Comparison of ENCODE assay signal across 1 cellular context in the genomic region with DNA sequence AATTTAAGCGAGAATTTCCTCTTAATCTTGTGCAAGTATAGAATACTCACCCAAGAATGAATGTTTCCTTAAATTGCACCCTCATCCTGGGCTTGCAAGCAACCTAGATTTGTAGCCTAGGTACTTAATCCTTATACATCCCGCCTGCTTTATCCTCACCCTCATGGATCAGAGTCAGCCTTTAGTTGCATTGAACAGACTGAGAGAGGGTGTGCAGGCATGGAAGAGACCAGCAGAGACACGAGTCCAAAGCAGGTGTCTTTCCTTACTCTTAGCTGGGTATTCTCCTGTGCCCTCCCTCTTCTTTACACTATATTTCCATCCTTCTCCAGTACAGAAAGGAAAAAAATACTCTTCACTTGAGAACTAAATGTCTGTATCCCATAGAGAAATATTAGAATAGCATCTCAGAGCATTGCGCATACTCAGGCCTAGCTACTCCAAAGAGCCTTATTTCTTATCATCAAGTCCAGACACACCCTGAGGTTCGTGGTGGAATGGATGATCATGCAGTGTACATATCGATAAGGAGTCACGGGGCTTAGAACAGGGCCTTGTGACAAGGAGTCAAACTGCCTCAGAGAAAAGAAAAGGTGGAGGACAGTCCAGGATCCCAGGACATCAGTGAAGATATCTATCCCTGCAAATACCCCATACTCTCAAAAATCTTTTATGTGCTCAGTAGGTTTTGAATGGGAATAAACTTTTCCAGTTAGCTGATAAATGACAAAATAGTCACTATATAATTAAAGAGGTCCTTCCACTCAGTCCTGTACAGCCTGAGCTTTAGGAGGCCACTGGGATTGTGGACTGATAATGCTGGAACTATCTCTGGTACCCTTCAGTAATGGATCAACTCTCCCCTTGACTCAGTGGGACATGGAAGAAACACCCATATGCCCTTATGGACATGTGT.
TF ChIP-seq lines count a peak whose summit lies in the region.

No MANE protein-coding gene starts in this region.

TF ChIP-seq in K562, 482 proteins besides CTCF, POLR2A, EP300 and RAD21 (continued from another document and continues in another):
- TF ChIP-seq TEAD1 (CRISPR knock-in tag; IDR thresholded peaks at IDR 0.05) (peak; percentile 88 to 90), ZNF175 (CRISPR knock-in tag; IDR thresholded peaks at IDR 0.05; ENCODE audit: low read depth) (peak; percentile 91), ZNF699 (CRISPR knock-in tag; IDR thresholded peaks at IDR 0.05; ENCODE audit: insufficient replicate concordance) (no peak), FOXA3 (CRISPR knock-in tag; conservative IDR thresholded peaks at IDR 0.05 in 1 of 2, IDR thresholded peaks at IDR 0.05 in 1 of 2) (peak; percentile 90 to 95), TRIM24 (IDR thresholded peaks at IDR 0.05) (peak; percentile 96 to 97), TFAM (CRISPR knock-in tag; conservative IDR thresholded peaks at IDR 0.05) (no peak), C11orf30 (IDR thresholded peaks at IDR 0.05; ENCODE audit: low read depth) (0 out of 2 replicates have a peak, but pooled peaks have one; percentile 28), SRF (CRISPR knock-in tag; IDR thresholded peaks at IDR 0.05) (no peak), MECOM (CRISPR knock-in tag; IDR thresholded peaks at IDR 0.05) (0 out of 2 replicates have a peak, but pooled peaks have one; percentile 24), TCFL5 (CRISPR knock-in tag; conservative IDR thresholded peaks at IDR 0.05) (0 out of 2 replicates have a peak, but pooled peaks have one; percentile 15), NR4A1 (CRISPR knock-in tag; IDR thresholded peaks at IDR 0.05) (no peak), NR4A1 (tag; IDR thresholded peaks at IDR 0.05) (no peak), PML (IDR thresholded peaks at IDR 0.05; ENCODE audit: low read length) (peak; percentile 98), BCOR (IDR thresholded peaks at IDR 0.05) (peak; percentile 70; the same call in 1 of the 2 replicates), U2AF1 (optimal IDR thresholded peaks at IDR 0.05; ENCODE audit: low read depth, low read length) (no peak), PCBP1 (IDR thresholded peaks at IDR 0.05; ENCODE audit: low read depth, low read length, poor library complexity, severe bottlenecking) (no peak), NFRKB (IDR thresholded peaks at IDR 0.05; ENCODE audit: low read depth) (peak; percentile 71; the same call in 1 of the 2 replicates), ZNF133 (CRISPR knock-in tag; IDR thresholded peaks at IDR 0.05) (no peak), XRCC5 (IDR thresholded peaks at IDR 0.05; ENCODE audit: low read depth, low read length) (no peak), FOXP1 (CRISPR knock-in tag; IDR thresholded peaks at IDR 0.05) (no peak), MAFK (IDR thresholded peaks at IDR 0.05; ENCODE audit: low read length) (peak; percentile 61), NRF1 (conservative IDR thresholded peaks at IDR 0.05 in 1 of 2, IDR thresholded peaks at IDR 0.05 in 1 of 2) (peak; percentile 95 to 96), HNRNPLL (IDR thresholded peaks at IDR 0.05; ENCODE audit: low read depth, low read length, poor library complexity, severe bottlenecking) (peak; percentile 23), ZNF224 (CRISPR knock-in tag; IDR thresholded peaks at IDR 0.05) (no peak), GATAD2A (IDR thresholded peaks at IDR 0.05) (no peak), MBD2 (IDR thresholded peaks at IDR 0.05; ENCODE audit: borderline replicate concordance, low read depth) (peak; percentile 88), PTRF (tag; IDR thresholded peaks at IDR 0.05) (no peak; the same call in 1 of the 2 replicates), SP2 (IDR thresholded peaks at IDR 0.05; ENCODE audit: extremely low read depth, low read depth, low read length, poor library complexity, severe bottlenecking) (no peak), ESRRA (IDR thresholded peaks at IDR 0.05; ENCODE audit: borderline replicate concordance, low read depth) (peak; percentile 76; the same call in 1 of the 2 replicates), KDM2B (CRISPR knock-in tag; IDR thresholded peaks at IDR 0.05) (no peak), DDX20 (tag; IDR thresholded peaks at IDR 0.05; ENCODE audit: low read depth) (0 out of 2 replicates have a peak, but pooled peaks have one; percentile 12), CEBPG (CRISPR knock-in tag; IDR thresholded peaks at IDR 0.05) (no peak), CEBPG (tag; conservative IDR thresholded peaks at IDR 0.05 in 1 of 2, IDR thresholded peaks at IDR 0.05 in 1 of 2) (no peak; a peak in 1 of 4 replicates), BRF1 (IDR thresholded peaks at IDR 0.05; ENCODE audit: borderline replicate concordance, extremely low read depth, insufficient read length) (no peak)
- TF ChIP-seq, protein P1, sequence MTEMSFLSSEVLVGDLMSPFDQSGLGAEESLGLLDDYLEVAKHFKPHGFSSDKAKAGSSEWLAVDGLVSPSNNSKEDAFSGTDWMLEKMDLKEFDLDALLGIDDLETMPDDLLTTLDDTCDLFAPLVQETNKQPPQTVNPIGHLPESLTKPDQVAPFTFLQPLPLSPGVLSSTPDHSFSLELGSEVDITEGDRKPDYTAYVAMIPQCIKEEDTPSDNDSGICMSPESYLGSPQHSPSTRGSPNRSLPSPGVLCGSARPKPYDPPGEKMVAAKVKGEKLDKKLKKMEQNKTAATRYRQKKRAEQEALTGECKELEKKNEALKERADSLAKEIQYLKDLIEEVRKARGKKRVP (CRISPR knock-in tag; IDR thresholded peaks at IDR 0.05) = peak; percentile 60
- TF ChIP-seq, protein P2, sequence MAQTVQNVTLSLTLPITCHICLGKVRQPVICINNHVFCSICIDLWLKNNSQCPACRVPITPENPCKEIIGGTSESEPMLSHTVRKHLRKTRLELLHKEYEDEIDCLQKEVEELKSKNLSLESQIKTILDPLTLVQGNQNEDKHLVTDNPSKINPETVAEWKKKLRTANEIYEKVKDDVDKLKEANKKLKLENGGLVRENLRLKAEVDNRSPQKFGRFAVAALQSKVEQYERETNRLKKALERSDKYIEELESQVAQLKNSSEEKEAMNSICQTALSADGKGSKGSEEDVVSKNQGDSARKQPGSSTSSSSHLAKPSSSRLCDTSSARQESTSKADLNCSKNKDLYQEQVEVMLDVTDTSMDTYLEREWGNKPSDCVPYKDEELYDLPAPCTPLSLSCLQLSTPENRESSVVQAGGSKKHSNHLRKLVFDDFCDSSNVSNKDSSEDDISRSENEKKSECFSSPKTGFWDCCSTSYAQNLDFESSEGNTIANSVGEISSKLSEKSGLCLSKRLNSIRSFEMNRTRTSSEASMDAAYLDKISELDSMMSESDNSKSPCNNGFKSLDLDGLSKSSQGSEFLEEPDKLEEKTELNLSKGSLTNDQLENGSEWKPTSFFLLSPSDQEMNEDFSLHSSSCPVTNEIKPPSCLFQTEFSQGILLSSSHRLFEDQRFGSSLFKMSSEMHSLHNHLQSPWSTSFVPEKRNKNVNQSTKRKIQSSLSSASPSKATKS (CRISPR knock-in tag; IDR thresholded peaks at IDR 0.05) = no peak
- TF ChIP-seq, protein P3, sequence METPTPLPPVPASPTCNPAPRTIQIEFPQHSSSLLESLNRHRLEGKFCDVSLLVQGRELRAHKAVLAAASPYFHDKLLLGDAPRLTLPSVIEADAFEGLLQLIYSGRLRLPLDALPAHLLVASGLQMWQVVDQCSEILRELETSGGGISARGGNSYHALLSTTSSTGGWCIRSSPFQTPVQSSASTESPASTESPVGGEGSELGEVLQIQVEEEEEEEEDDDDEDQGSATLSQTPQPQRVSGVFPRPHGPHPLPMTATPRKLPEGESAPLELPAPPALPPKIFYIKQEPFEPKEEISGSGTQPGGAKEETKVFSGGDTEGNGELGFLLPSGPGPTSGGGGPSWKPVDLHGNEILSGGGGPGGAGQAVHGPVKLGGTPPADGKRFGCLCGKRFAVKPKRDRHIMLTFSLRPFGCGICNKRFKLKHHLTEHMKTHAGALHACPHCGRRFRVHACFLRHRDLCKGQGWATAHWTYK (CRISPR knock-in tag; IDR thresholded peaks at IDR 0.05) = no peak; the same call in 1 of the 2 replicates
- TF ChIP-seq, protein P4, sequence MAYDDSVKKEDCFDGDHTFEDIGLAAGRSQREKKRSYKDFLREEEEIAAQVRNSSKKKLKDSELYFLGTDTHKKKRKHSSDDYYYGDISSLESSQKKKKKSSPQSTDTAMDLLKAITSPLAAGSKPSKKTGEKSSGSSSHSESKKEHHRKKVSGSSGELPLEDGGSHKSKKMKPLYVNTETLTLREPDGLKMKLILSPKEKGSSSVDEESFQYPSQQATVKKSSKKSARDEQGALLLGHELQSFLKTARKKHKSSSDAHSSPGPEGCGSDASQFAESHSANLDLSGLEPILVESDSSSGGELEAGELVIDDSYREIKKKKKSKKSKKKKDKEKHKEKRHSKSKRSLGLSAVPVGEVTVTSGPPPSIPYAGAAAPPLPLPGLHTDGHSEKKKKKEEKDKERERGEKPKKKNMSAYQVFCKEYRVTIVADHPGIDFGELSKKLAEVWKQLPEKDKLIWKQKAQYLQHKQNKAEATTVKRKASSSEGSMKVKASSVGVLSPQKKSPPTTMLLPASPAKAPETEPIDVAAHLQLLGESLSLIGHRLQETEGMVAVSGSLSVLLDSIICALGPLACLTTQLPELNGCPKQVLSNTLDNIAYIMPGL (CRISPR knock-in tag; IDR thresholded peaks at IDR 0.05) = no peak
- TF ChIP-seq, protein P5, sequence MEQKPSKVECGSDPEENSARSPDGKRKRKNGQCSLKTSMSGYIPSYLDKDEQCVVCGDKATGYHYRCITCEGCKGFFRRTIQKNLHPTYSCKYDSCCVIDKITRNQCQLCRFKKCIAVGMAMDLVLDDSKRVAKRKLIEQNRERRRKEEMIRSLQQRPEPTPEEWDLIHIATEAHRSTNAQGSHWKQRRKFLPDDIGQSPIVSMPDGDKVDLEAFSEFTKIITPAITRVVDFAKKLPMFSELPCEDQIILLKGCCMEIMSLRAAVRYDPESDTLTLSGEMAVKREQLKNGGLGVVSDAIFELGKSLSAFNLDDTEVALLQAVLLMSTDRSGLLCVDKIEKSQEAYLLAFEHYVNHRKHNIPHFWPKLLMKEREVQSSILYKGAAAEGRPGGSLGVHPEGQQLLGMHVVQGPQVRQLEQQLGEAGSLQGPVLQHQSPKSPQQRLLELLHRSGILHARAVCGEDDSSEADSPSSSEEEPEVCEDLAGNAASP (IDR thresholded peaks at IDR 0.05) = no peak
- TF ChIP-seq, protein P6, sequence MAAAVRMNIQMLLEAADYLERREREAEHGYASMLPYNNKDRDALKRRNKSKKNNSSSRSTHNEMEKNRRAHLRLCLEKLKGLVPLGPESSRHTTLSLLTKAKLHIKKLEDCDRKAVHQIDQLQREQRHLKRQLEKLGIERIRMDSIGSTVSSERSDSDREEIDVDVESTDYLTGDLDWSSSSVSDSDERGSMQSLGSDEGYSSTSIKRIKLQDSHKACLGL (CRISPR knock-in tag; IDR thresholded peaks at IDR 0.05; ENCODE audit: borderline replicate concordance, poor library complexity, severe bottlenecking) = no peak
- TF ChIP-seq, protein P7, sequence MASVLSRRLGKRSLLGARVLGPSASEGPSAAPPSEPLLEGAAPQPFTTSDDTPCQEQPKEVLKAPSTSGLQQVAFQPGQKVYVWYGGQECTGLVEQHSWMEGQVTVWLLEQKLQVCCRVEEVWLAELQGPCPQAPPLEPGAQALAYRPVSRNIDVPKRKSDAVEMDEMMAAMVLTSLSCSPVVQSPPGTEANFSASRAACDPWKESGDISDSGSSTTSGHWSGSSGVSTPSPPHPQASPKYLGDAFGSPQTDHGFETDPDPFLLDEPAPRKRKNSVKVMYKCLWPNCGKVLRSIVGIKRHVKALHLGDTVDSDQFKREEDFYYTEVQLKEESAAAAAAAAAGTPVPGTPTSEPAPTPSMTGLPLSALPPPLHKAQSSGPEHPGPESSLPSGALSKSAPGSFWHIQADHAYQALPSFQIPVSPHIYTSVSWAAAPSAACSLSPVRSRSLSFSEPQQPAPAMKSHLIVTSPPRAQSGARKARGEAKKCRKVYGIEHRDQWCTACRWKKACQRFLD (CRISPR knock-in tag; IDR thresholded peaks at IDR 0.05) = peak; percentile 85
- TF ChIP-seq, protein P8, sequence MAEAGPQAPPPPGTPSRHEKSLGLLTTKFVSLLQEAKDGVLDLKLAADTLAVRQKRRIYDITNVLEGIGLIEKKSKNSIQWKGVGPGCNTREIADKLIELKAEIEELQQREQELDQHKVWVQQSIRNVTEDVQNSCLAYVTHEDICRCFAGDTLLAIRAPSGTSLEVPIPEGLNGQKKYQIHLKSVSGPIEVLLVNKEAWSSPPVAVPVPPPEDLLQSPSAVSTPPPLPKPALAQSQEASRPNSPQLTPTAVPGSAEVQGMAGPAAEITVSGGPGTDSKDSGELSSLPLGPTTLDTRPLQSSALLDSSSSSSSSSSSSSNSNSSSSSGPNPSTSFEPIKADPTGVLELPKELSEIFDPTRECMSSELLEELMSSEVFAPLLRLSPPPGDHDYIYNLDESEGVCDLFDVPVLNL (CRISPR knock-in tag; IDR thresholded peaks at IDR 0.05; ENCODE audit: low read depth) = no peak
- TF ChIP-seq, protein P9, sequence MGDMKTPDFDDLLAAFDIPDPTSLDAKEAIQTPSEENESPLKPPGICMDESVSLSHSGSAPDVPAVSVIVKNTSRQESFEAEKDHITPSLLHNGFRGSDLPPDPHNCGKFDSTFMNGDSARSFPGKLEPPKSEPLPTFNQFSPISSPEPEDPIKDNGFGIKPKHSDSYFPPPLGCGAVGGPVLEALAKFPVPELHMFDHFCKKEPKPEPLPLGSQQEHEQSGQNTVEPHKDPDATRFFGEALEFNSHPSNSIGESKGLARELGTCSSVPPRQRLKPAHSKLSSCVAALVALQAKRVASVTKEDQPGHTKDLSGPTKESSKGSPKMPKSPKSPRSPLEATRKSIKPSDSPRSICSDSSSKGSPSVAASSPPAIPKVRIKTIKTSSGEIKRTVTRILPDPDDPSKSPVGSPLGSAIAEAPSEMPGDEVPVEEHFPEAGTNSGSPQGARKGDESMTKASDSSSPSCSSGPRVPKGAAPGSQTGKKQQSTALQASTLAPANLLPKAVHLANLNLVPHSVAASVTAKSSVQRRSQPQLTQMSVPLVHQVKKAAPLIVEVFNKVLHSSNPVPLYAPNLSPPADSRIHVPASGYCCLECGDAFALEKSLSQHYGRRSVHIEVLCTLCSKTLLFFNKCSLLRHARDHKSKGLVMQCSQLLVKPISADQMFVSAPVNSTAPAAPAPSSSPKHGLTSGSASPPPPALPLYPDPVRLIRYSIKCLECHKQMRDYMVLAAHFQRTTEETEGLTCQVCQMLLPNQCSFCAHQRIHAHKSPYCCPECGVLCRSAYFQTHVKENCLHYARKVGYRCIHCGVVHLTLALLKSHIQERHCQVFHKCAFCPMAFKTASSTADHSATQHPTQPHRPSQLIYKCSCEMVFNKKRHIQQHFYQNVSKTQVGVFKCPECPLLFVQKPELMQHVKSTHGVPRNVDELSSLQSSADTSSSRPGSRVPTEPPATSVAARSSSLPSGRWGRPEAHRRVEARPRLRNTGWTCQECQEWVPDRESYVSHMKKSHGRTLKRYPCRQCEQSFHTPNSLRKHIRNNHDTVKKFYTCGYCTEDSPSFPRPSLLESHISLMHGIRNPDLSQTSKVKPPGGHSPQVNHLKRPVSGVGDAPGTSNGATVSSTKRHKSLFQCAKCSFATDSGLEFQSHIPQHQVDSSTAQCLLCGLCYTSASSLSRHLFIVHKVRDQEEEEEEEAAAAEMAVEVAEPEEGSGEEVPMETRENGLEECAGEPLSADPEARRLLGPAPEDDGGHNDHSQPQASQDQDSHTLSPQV (IDR thresholded peaks at IDR 0.05) = peak; percentile 89
- TF ChIP-seq, protein P10, sequence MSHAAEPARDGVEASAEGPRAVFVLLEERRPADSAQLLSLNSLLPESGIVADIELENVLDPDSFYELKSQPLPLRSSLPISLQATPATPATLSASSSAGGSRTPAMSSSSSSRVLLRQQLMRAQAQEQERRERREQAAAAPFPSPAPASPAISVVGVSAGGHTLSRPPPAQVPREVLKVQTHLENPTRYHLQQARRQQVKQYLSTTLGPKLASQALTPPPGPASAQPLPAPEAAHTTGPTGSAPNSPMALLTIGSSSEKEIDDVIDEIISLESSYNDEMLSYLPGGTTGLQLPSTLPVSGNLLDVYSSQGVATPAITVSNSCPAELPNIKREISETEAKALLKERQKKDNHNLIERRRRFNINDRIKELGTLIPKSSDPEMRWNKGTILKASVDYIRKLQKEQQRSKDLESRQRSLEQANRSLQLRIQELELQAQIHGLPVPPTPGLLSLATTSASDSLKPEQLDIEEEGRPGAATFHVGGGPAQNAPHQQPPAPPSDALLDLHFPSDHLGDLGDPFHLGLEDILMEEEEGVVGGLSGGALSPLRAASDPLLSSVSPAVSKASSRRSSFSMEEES (CRISPR knock-in tag; IDR thresholded peaks at IDR 0.05) = peak; percentile 85
